Comparison of ENCODE assay signal across 18 cellular contexts in genomic region chr20:43827940-43828562, GRCh38.
DNase-seq lines count a peak whose midpoint lies in the region; ATAC-seq and TF ChIP-seq lines count a peak whose summit lies in the region.
"Had no signal": no experiment of that assay in that cellular context is flagged by ENCODE, and none has a peak within 500 bp of the region (broad histone marks: within the 10 kb centered on the region; RNA-seq: fewer than 3 reads in every experiment).

No MANE protein-coding gene starts in this region.

- peak; percentile 40 for DNase-seq in right atrium auricular region (ENCODE audit: low spot score)
- no peak for DNase-seq in left ventricle myocardium superior
- DNase-seq in SW480 (ENCODE audit: low spot score) = peak; percentile 36
- DNase-seq in neural progenitor cell (ENCODE audit: low spot score) = no peak
- no peak for DNase-seq in stimulated activated naive B cell treated with anti-CD40 and anti-IgM and Interleukin-4, amounts not matched to agents 10 μg/mL and 1 μg/mL and 100 μg/mL, for 72 hours
- no peak for DNase-seq in NCI-H1694 treated with DMSO at 0.1 percent for 48 hours (lab: John Stamatoyannopoulos, UW)
- DNase-seq in type B pancreatic cell (ENCODE audit: extremely low spot score, unreplicated experiment) = no peak
- DNase-seq: 8988T; Calu3; CD4-positive, alpha-beta memory T cell; DMS79 treated with DMSO at 0.1 percent for 48 hours; GF-D8; GM23248 had no signal

- H3K27ac Mint-ChIP-seq in neural progenitor cell (no peak overlapping the region), type B pancreatic cell (no peak overlapping the region)
- peak overlapping the region; percentile 52 for H3K27ac Mint-ChIP-seq in stimulated activated naive B cell treated with anti-CD40 and anti-IgM and Interleukin-4, amounts not matched to agents 10 μg/mL and 1 μg/mL and 100 μg/mL, for 72 hours
- H3K27ac Mint-ChIP-seq: CD4-positive, alpha-beta memory T cell had no signal

- H3K27ac ChIP-seq in right atrium auricular region (no peak overlapping the region), neural progenitor cell (no peak overlapping the region)
- H3K27ac ChIP-seq: BLaER1, GM23248 had no signal

- H3K9me3 Mint-ChIP-seq in neural progenitor cell = peaks cover 7% of the 10 kb centered on the region
- H3K9me3 Mint-ChIP-seq in stimulated activated naive B cell treated with anti-CD40 and anti-IgM and Interleukin-4, amounts not matched to agents 10 μg/mL and 1 μg/mL and 100 μg/mL, for 72 hours = peaks cover 4 to 9% of the 10 kb centered on the region in 2 donors
- H3K9me3 Mint-ChIP-seq in type B pancreatic cell = no peaks in the 10 kb centered on the region

- no peaks in the 10 kb centered on the region for H3K36me3 ChIP-seq in right atrium auricular region
- no peaks in the 10 kb centered on the region for H3K36me3 ChIP-seq in neural progenitor cell
- H3K36me3 ChIP-seq: BLaER1, HAP-1 had no signal

- no peaks in the 10 kb centered on the region for H3F3A ChIP-seq in neural progenitor cell (ENCODE audit: low read depth)

- H3K4me3 ChIP-seq in right atrium auricular region (no peak overlapping the region), neural progenitor cell (no peak overlapping the region)
- H3K4me3 ChIP-seq: BLaER1, GM12878, GM23248, HAP-1 had no signal

- H4K20me1 ChIP-seq in neural progenitor cell (ENCODE audit: low read depth) = no peaks in the 10 kb centered on the region
- H4K20me1 ChIP-seq: BLaER1 had no signal

- H3K9me3 ChIP-seq in right atrium auricular region (peaks cover 0 to 15% of the 10 kb centered on the region in 2 donors), neural progenitor cell (ENCODE audit: low read depth) (no peaks in the 10 kb centered on the region)
- H3K9me3 ChIP-seq: HAP-1 had no signal

- H3K27me3 ChIP-seq in right atrium auricular region (no peaks in the 10 kb centered on the region), neural progenitor cell (no peaks in the 10 kb centered on the region)
- H3K27me3 ChIP-seq: BLaER1 had no signal

- H3K4me3 Mint-ChIP-seq in neural progenitor cell (peak overlapping the region; percentile 20), type B pancreatic cell (no peak overlapping the region)
- H3K4me3 Mint-ChIP-seq in stimulated activated naive B cell treated with anti-CD40 and anti-IgM and Interleukin-4, amounts not matched to agents 10 μg/mL and 1 μg/mL and 100 μg/mL, for 72 hours = no peak overlapping the region
- H3K4me3 Mint-ChIP-seq: CD14-positive monocyte; CD4-positive, alpha-beta memory T cell had no signal

- ATAC-seq in left ventricle myocardium superior (no peak), HG02678 (IDR thresholded peaks at IDR 0.05; ENCODE audit: unreplicated experiment) (no peak)
- ATAC-seq in stimulated activated naive B cell treated with anti-CD40 and anti-IgM and Interleukin-4, amounts not matched to agents 10 μg/mL and 1 μg/mL and 100 μg/mL, for 72 hours (replicated peaks) = no peak
- ATAC-seq: GM12878 had no signal

- intact Hi-C loops in left ventricle myocardium superior (cut with micrococcal nuclease) = no loop called here

- H3K9ac ChIP-seq in neural progenitor cell = no peak overlapping the region
- H3K9ac ChIP-seq: BLaER1, GM23248 had no signal

- no peaks in the 10 kb centered on the region for H3K4me1 ChIP-seq in right atrium auricular region
- H3K4me1 ChIP-seq in neural progenitor cell = no peaks in the 10 kb centered on the region
- H3K4me1 ChIP-seq: HAP-1 had no signal

- H3K4me1 Mint-ChIP-seq in neural progenitor cell (peaks cover 22% of the 10 kb centered on the region), type B pancreatic cell (ENCODE audit: unreplicated experiment) (no peaks in the 10 kb centered on the region)
- peaks cover 2 to 7% of the 10 kb centered on the region in 2 donors for H3K4me1 Mint-ChIP-seq in stimulated activated naive B cell treated with anti-CD40 and anti-IgM and Interleukin-4, amounts not matched to agents 10 μg/mL and 1 μg/mL and 100 μg/mL, for 72 hours
- H3K4me1 Mint-ChIP-seq: CD14-positive monocyte had no signal

- H3K36me3 Mint-ChIP-seq in neural progenitor cell = no peaks in the 10 kb centered on the region
- peaks cover 0 to 4% of the 10 kb centered on the region in 2 donors for H3K36me3 Mint-ChIP-seq in stimulated activated naive B cell treated with anti-CD40 and anti-IgM and Interleukin-4, amounts not matched to agents 10 μg/mL and 1 μg/mL and 100 μg/mL, for 72 hours
- H3K36me3 Mint-ChIP-seq in type B pancreatic cell = no peaks in the 10 kb centered on the region
- H3K36me3 Mint-ChIP-seq: CD14-positive monocyte; CD4-positive, alpha-beta memory T cell had no signal

- no peak overlapping the region for H2AFZ ChIP-seq in neural progenitor cell (replicated peaks)
- H2AFZ ChIP-seq: GM23248 had no signal

- H3K27me3 Mint-ChIP-seq in neural progenitor cell (ENCODE audit: insufficient read depth, low read depth) (peaks cover 14% of the 10 kb centered on the region), type B pancreatic cell (peaks cover 56% of the 10 kb centered on the region)
- H3K27me3 Mint-ChIP-seq in stimulated activated naive B cell treated with anti-CD40 and anti-IgM and Interleukin-4, amounts not matched to agents 10 μg/mL and 1 μg/mL and 100 μg/mL, for 72 hours = peaks cover 30 to 60% of the 10 kb centered on the region in 2 donors

- no peak for TF ChIP-seq CTCF in right atrium auricular region (IDR thresholded peaks at IDR 0.05)
- TF ChIP-seq CTCF in neural progenitor cell (IDR thresholded peaks at IDR 0.05) = no peak
- TF ChIP-seq CTCF in type B pancreatic cell (conservative IDR thresholded peaks at IDR 0.05) = no peak

- no peak overlapping the region for H3K4me2 ChIP-seq in neural progenitor cell

- H3K79me2 ChIP-seq in neural progenitor cell (ENCODE audit: low read depth) = no peaks in the 10 kb centered on the region

Comparison
In these comparisons a context has a peak if more than half of its experiments do, and no peak if none do; other contexts are left out.
1. DNase-seq: peak in right atrium auricular region (single experiment) and SW480 (single experiment); none in left ventricle myocardium superior (single experiment), neural progenitor cell (single experiment), stimulated activated naive B cell treated with anti-CD40 and anti-IgM and Interleukin-4, amounts not matched to agents 10 μg/mL and 1 μg/mL and 100 μg/mL, for 72 hours (single experiment), NCI-H1694 treated with DMSO at 0.1 percent for 48 hours (single experiment) and type B pancreatic cell (single experiment).